1 cellular context compared by ENCODE assay signal in genomic region chr5:1113332-1113690, GRCh38.
TF ChIP-seq lines count a peak whose summit lies in the region.

No MANE protein-coding gene starts in this region.

TF ChIP-seq in WTC11, 78 proteins besides CTCF, POLR2A, EP300 and RAD21 (continued from another document):
- TF ChIP-seq ATF1 (CRISPR knock-in tag; IDR thresholded peaks at IDR 0.05) (no peak), GABPB1 (CRISPR knock-in tag; IDR thresholded peaks at IDR 0.05) (no peak), ZNF263 (CRISPR knock-in tag; IDR thresholded peaks at IDR 0.05; ENCODE audit: low read depth) (no peak)
- TF ChIP-seq, protein P1, sequence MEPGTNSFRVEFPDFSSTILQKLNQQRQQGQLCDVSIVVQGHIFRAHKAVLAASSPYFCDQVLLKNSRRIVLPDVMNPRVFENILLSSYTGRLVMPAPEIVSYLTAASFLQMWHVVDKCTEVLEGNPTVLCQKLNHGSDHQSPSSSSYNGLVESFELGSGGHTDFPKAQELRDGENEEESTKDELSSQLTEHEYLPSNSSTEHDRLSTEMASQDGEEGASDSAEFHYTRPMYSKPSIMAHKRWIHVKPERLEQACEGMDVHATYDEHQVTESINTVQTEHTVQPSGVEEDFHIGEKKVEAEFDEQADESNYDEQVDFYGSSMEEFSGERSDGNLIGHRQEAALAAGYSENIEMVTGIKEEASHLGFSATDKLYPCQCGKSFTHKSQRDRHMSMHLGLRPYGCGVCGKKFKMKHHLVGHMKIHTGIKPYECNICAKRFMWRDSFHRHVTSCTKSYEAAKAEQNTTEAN (CRISPR knock-in tag; IDR thresholded peaks at IDR 0.05) = no peak
TF ChIP-seq in WTC11: peak in this region for 0.
